9 cellular contexts compared by ENCODE assay signal in the genomic region with DNA sequence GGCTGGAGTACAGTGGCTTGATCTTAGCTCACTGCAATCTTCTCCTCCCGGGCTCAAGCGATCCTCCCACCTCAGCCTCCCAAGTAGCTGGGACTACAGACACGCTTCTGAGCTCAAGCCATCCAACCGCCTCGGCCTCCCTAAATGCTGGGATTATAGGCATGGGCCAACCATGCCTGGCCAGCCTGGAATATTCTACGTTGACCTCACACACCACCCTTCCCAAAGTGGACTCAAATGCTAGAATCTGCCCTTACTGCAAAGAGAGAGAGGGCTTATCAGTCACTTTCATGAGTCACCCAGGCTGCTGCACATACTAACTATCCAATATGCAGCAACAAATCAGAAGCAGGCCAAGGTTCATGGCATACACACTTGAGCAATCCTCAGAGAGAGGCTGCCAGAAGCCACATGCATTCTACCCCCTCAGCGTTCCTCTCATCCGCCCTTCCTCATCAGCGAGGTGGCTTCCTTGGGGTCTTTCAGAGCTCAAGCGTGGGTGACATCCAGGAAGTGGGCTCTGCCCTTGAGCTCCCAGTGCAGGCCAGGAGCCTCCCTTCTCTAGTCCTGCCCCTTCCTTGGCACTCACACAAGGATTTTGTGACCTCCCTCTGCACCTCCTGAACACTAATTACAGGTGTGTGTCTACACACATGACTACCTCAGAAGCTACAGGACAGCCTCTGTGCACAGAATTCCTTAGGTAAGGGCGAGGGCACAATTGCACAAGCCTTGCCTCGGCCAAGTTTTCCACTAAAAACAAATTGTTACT. TPM values are rescaled to one million over a fixed set of nuclear protein-coding genes. Genes with fewer than 3 reads are reported as not detected.
A peak's percentile ranks its signal among the peaks of the same experiment; 100 is the strongest.
DNase-seq lines count a peak whose midpoint lies in the region; ATAC-seq and TF ChIP-seq lines count a peak whose summit lies in the region.
"Had no signal": no experiment of that assay in that cellular context is flagged by ENCODE, and none has a peak within 500 bp of the region (broad histone marks: within the 10 kb centered on the region; RNA-seq: fewer than 3 reads in every experiment).

No MANE protein-coding gene starts in this region.

- intact Hi-C loops in vagina (cut with DNase I), result no loop called here

- peak; percentile 90 for DNase-seq in EH (ENCODE audit: low read depth)
- DNase-seq in NOMO-1 (lab: John Stamatoyannopoulos, UW; ENCODE audit: unreplicated experiment in 2 of 2), result peak; percentile 6 to 19
- peak; percentile 93 for DNase-seq in epithelial cell of esophagus (ENCODE audit: low read depth)
- DNase-seq in osteoblast (ENCODE audit: insufficient read length, low spot score, missing footprints), result peak; percentile 96
- DNase-seq in vagina (ENCODE audit: extremely low spot score in 2 of 2), result no peak
- DNase-seq in cerebellar nuclear complex (lab: John Stamatoyannopoulos, UW), result no peak
- no peak for DNase-seq in stimulated activated CD4-positive, alpha-beta T cell treated with anti-CD3 and anti-CD28 coated beads, Interleukin-4, amount 100 ng/mL, for 24 hours
- DNase-seq: MM.1S had no signal

- H4K20me1 ChIP-seq in osteoblast (ENCODE audit: insufficient read depth, low read length), result no peaks in the 10 kb centered on the region

- no peak for TF ChIP-seq POLR2A in vagina (IDR thresholded peaks at IDR 0.05)

- H3K27me3 ChIP-seq in osteoblast (ENCODE audit: insufficient read depth, low read length), result no peaks in the 10 kb centered on the region
- H3K27me3 ChIP-seq in vagina, result no peaks in the 10 kb centered on the region

- H3K27ac ChIP-seq in osteoblast (ENCODE audit: low read depth, low read length), result peak overlapping the region; percentile 9
- H3K27ac ChIP-seq in vagina, result no peak overlapping the region

- no peak overlapping the region for H3K4me3 ChIP-seq in epithelial cell of esophagus (ENCODE audit: low read length)
- H3K4me3 ChIP-seq in osteoblast (ENCODE audit: insufficient read depth, low read length), result no peak overlapping the region
- no peak overlapping the region for H3K4me3 ChIP-seq in vagina

- ATAC-seq in GM18520 (IDR thresholded peaks at IDR 0.05; ENCODE audit: unreplicated experiment), result no peak

- H3K4me1 ChIP-seq in osteoblast (ENCODE audit: insufficient read depth, low read length) (peaks cover 20% of the 10 kb centered on the region), vagina (no peaks in the 10 kb centered on the region)

- H3K9me3 ChIP-seq in osteoblast (ENCODE audit: low read depth, low read length), result no peaks in the 10 kb centered on the region
- no peaks in the 10 kb centered on the region for H3K9me3 ChIP-seq in vagina

- peak overlapping the region; percentile 12 for H3K4me2 ChIP-seq in osteoblast (ENCODE audit: insufficient read depth, low read length)

- H2AFZ ChIP-seq in osteoblast (ENCODE audit: low read length), result peak overlapping the region; percentile 35

- H3K79me2 ChIP-seq in osteoblast (ENCODE audit: insufficient read depth, low read length), result no peaks in the 10 kb centered on the region

- TF ChIP-seq CTCF in epithelial cell of esophagus (IDR thresholded peaks at IDR 0.05; ENCODE audit: insufficient read depth, low read depth, low read length, missing control alignments) (no peak), osteoblast (IDR thresholded peaks at IDR 0.05; ENCODE audit: extremely low read depth, low read depth, low read length) (no peak), vagina (IDR thresholded peaks at IDR 0.05) (no peak)

- no peaks in the 10 kb centered on the region for H3K36me3 ChIP-seq in osteoblast (ENCODE audit: insufficient read depth, low read length)
- H3K36me3 ChIP-seq in vagina, result no peaks in the 10 kb centered on the region

RNA-seq across cellular contexts. Expression of a gene that starts 24.8 kb away (rescaled TPM):
- total RNA-seq in osteoblast (41.8 and 43.1 TPM in 2 replicates), vagina (26.8 TPM)

Comparison
In these comparisons a context has a peak if more than half of its experiments do, and no peak if none do; other contexts are left out.
1. DNase-seq: peak in EH (single experiment), NOMO-1 (2 of 2), epithelial cell of esophagus (single experiment) and osteoblast (single experiment); none in vagina (0 of 2), cerebellar nuclear complex (0 of 2) and stimulated activated CD4-positive, alpha-beta T cell treated with anti-CD3 and anti-CD28 coated beads, Interleukin-4, amount 100 ng/mL, for 24 hours (single experiment).